Comparison of ENCODE assay signal across 11 cellular contexts in genomic region chr1:162230096-162230495, GRCh38.
A peak's percentile ranks its signal among the peaks of the same experiment; 100 is the strongest.
DNase-seq lines count a peak whose midpoint lies in the region; ATAC-seq and TF ChIP-seq lines count a peak whose summit lies in the region.
"Had no signal": no experiment of that assay in that cellular context is flagged by ENCODE, and none has a peak within 500 bp of the region (broad histone marks: within the 10 kb centered on the region; RNA-seq: fewer than 3 reads in every experiment).

No MANE protein-coding gene starts in this region.

- dilution Hi-C loops in mammary epithelial cell (cut with HindIII; ENCODE audit: low sequenced_read_pairs) = no loop called here

- no peak overlapping the region for H3K4me3 Mint-ChIP-seq in progenitor cell of endocrine pancreas (ENCODE audit: low read depth)
- H3K4me3 Mint-ChIP-seq: B cell had no signal

- H2AFZ ChIP-seq in mammary epithelial cell (ENCODE audit: low read depth, low read length) = no peak overlapping the region

- peak in 1 of 2 donors; percentile 41 for TF ChIP-seq CTCF in mammary epithelial cell (conservative IDR thresholded peaks at IDR 0.05 in 1 of 2, IDR thresholded peaks at IDR 0.05 in 1 of 2; ENCODE audit: extremely low read depth in 1 of 2, insufficient read depth in 1 of 2, low read depth in 1 of 2, low read length in 2 of 2)
- TF ChIP-seq CTCF in cardiac muscle cell (IDR thresholded peaks at IDR 0.05; ENCODE audit: low read depth, low read length) = no peak
- peak in 2 of 5 experiments; percentile 13 for TF ChIP-seq CTCF in transverse colon (IDR thresholded peaks at IDR 0.05)
- no peak for TF ChIP-seq CTCF in progenitor cell of endocrine pancreas (IDR thresholded peaks at IDR 0.05; ENCODE audit: unreplicated experiment)

- no peak for ATAC-seq in HG03025 (IDR thresholded peaks at IDR 0.05; ENCODE audit: low FRiP score, unreplicated experiment)

- no TSS peak for BruUV-seq in mammary epithelial cell (replicated peaks; lab: Mats Ljungman, UMichigan)

- no peaks in the 10 kb centered on the region for H3K36me3 Mint-ChIP-seq in progenitor cell of endocrine pancreas (ENCODE audit: insufficient read depth)

- H3K9me3 ChIP-seq in mammary epithelial cell (replicated peaks; ENCODE audit: insufficient read depth, low read length) (no peaks in the 10 kb centered on the region), cardiac muscle cell (ENCODE audit: low read depth) (no peaks in the 10 kb centered on the region), transverse colon (no peaks in the 10 kb centered on the region)

- no peaks in the 10 kb centered on the region for H3K79me2 ChIP-seq in mammary epithelial cell (ENCODE audit: insufficient read depth, low read length)

- WGBS in mammary epithelial cell (ENCODE audit: low coverage, missing lambda C conversion rate) = 93% methylated on average over 3 of the region's 3 CpGs
- WGBS in transverse colon (ENCODE audit: low coverage in 1 of 2), 2 donors = 67 to 81% methylated on average over 3 of the region's 3 CpGs

- in situ Hi-C loops in T47D (cut with HindIII; ENCODE audit: low pct_unique_long_range_greater_than_20kb, low sequenced_read_pairs) (no loop called here), mammary epithelial cell (cut with MboI; ENCODE audit: low sequenced_read_pairs in 2 of 2) (no loop called here), transverse colon (cut with MboI; ENCODE audit: low pct_ligation_motif_present in 1 of 4, low pct_unique_long_range_greater_than_20kb in 1 of 4, low sequenced_read_pairs in 3 of 4) (no loop called here)

- no peaks in the 10 kb centered on the region for H3K9me3 Mint-ChIP-seq in progenitor cell of endocrine pancreas (ENCODE audit: low read depth)

- TF ChIP-seq EP300 in transverse colon (IDR thresholded peaks at IDR 0.05; ENCODE audit: low read depth) = no peak

- H3K27ac ChIP-seq in mammary epithelial cell (ENCODE audit: insufficient read depth, low read depth, low read length) (no peak overlapping the region), cardiac muscle cell (no peak overlapping the region), transverse colon (no peak overlapping the region)
- H3K27ac ChIP-seq: epithelial cell of prostate, VCaP had no signal

- peaks cover 5% of the 10 kb centered on the region for H3K27me3 Mint-ChIP-seq in progenitor cell of endocrine pancreas

- no peaks in the 10 kb centered on the region for H4K20me1 ChIP-seq in mammary epithelial cell (ENCODE audit: insufficient read depth, low read length)

- H3K4me1 ChIP-seq in mammary epithelial cell (ENCODE audit: insufficient read depth, low read length) (no peaks in the 10 kb centered on the region), cardiac muscle cell (ENCODE audit: low read depth) (peaks cover 5% of the 10 kb centered on the region), transverse colon (peaks cover 0 to 19% (median 11%) of the 10 kb centered on the region in 4 donors)

- DNase-seq in T47D (ENCODE audit: low read depth in 1 of 2, low spot score in 1 of 2) (peak; percentile 42 to 84), mammary epithelial cell (no peak), NOMO-1 treated with dmso at 0.1 percent for 144 hours (lab: John Stamatoyannopoulos, UW; ENCODE audit: unreplicated experiment) (peak; percentile 66), cardiac muscle cell (ENCODE audit: low read depth in 1 of 2, low spot score in 1 of 2) (peak; percentile 42 to 58), transverse colon (peak; percentile 22), progenitor cell of endocrine pancreas (ENCODE audit: low spot score, unreplicated experiment) (no peak), RPMI8226 (no peak)

- H3K27me3 ChIP-seq in mammary epithelial cell (ENCODE audit: insufficient read depth, low read length) (no peaks in the 10 kb centered on the region), cardiac muscle cell (no peaks in the 10 kb centered on the region), transverse colon (no peaks in the 10 kb centered on the region)

- H3K36me3 ChIP-seq in mammary epithelial cell (ENCODE audit: insufficient read depth, low read length) (no peaks in the 10 kb centered on the region), cardiac muscle cell (no peaks in the 10 kb centered on the region), transverse colon (no peaks in the 10 kb centered on the region)

- H3K4me1 Mint-ChIP-seq in progenitor cell of endocrine pancreas (ENCODE audit: low read depth) = peaks cover 7% of the 10 kb centered on the region

- CTCF ChIA-PET in mammary epithelial cell (lab: Charles Lee; ENCODE audit: low non-redundant PET) = interaction anchor here (0.5 kb wide), 1 partner anchor 166 kb away, joined by 11 read pairs; no protein-coding TSS in a partner anchor

- no peak overlapping the region for H3K4me3 ChIP-seq in mammary epithelial cell (replicated peaks in 1 of 3; ENCODE audit: insufficient read depth in 1 of 3, low read depth in 2 of 3, low read length in 3 of 3)
- no peak overlapping the region for H3K4me3 ChIP-seq in cardiac muscle cell
- H3K4me3 ChIP-seq in transverse colon = no peak overlapping the region

- no peak overlapping the region for H3K27ac Mint-ChIP-seq in progenitor cell of endocrine pancreas
- H3K27ac Mint-ChIP-seq: B cell had no signal

- TF ChIP-seq POLR2A in transverse colon (IDR thresholded peaks at IDR 0.05) = no peak

- no peak overlapping the region for H3K9ac ChIP-seq in mammary epithelial cell (ENCODE audit: insufficient read depth, low read length)

- H3K4me2 ChIP-seq in mammary epithelial cell (ENCODE audit: insufficient read depth, low read depth, low read length) = no peak overlapping the region

- intact Hi-C loops in mammary epithelial cell (cut with micrococcal nuclease) = loop anchor here (1.0 to 5.0 kb wide), 2 partner anchors 162 to 174 kb away; no protein-coding TSS in a partner anchor
- intact Hi-C loops in transverse colon (cut with DNase I; ENCODE audit: low total_unique reads) = no loop called here

Comparison
In these comparisons a context has a peak if more than half of its experiments do, and no peak if none do; other contexts are left out.
1. DNase-seq: peak in T47D (2 of 2), NOMO-1 treated with dmso at 0.1 percent for 144 hours (single experiment), cardiac muscle cell (2 of 2) and transverse colon (single experiment); none in mammary epithelial cell (single experiment), progenitor cell of endocrine pancreas (single experiment) and RPMI8226 (single experiment).